In genomic region chr9:99140685-99141314, GRCh38 we compare ENCODE assay signal across 8 cellular contexts. TPM values are rescaled to one million over a fixed set of nuclear protein-coding genes. Genes with fewer than 3 reads are reported as not detected.
DNase-seq lines count a peak whose midpoint lies in the region; ATAC-seq and TF ChIP-seq lines count a peak whose summit lies in the region.

No MANE protein-coding gene starts in this region.

- peak; percentile 2 for DNase-seq in NK-92 treated with Interleukin-12 subunit alpha and Interleukin-12 subunit beta, amount 100 ng/mL, for 24 hours (lab: John Stamatoyannopoulos, UW)
- no peak for DNase-seq in NK-92 (lab: John Stamatoyannopoulos, UW; ENCODE audit: unreplicated experiment)
- peak; percentile 75 for DNase-seq in RKO (ENCODE audit: low spot score)
- peak; percentile 33 for DNase-seq in activated naive CD8-positive, alpha-beta T cell treated with anti-CD3 and anti-CD28 coated beads for 36 hours
- DNase-seq in heart right ventricle, result peak in 1 of 2 donors; percentile 41
- peak; percentile 36 for DNase-seq in prostate gland (ENCODE audit: low spot score)

- no peak overlapping the region for H3K4me3 Mint-ChIP-seq in activated naive CD8-positive, alpha-beta T cell treated with anti-CD3 and anti-CD28 coated beads for 36 hours

- TF ChIP-seq POLR2A in prostate gland (IDR thresholded peaks at IDR 0.05), result no peak

- no peak overlapping the region for H3K27ac Mint-ChIP-seq in activated naive CD8-positive, alpha-beta T cell treated with anti-CD3 and anti-CD28 coated beads for 36 hours

- peaks cover 35% of the 10 kb centered on the region for H3K4me1 Mint-ChIP-seq in activated naive CD8-positive, alpha-beta T cell treated with anti-CD3 and anti-CD28 coated beads for 36 hours

- no peak overlapping the region for H3K4me3 ChIP-seq in heart right ventricle
- no peak overlapping the region for H3K4me3 ChIP-seq in prostate gland

- H3K27me3 ChIP-seq in heart right ventricle (no peaks in the 10 kb centered on the region), prostate gland (replicated peaks; ENCODE audit: insufficient read depth) (no peaks in the 10 kb centered on the region)

- H3K27me3 Mint-ChIP-seq in activated naive CD8-positive, alpha-beta T cell treated with anti-CD3 and anti-CD28 coated beads for 36 hours, result no peaks in the 10 kb centered on the region

- no peaks in the 10 kb centered on the region for H3K9me3 ChIP-seq in heart right ventricle
- no peaks in the 10 kb centered on the region for H3K9me3 ChIP-seq in prostate gland

- 75 to 77% methylated on average over 2 of the region's 2 CpGs for WGBS in heart right ventricle, 2 donors
- 86% methylated on average over 2 of the region's 2 CpGs for WGBS in prostate gland

- peak; percentile 76 to 96 (median 86) for TF ChIP-seq CTCF in heart right ventricle (IDR thresholded peaks at IDR 0.05)
- TF ChIP-seq CTCF in prostate gland (IDR thresholded peaks at IDR 0.05), result peak; percentile 61 to 83 (median 72)

- no peaks in the 10 kb centered on the region for H3K9me3 Mint-ChIP-seq in activated naive CD8-positive, alpha-beta T cell treated with anti-CD3 and anti-CD28 coated beads for 36 hours

- H3K4me1 ChIP-seq in heart right ventricle, result peaks cover 0 to 36% (median 17%) of the 10 kb centered on the region in 9 donors
- H3K4me1 ChIP-seq in prostate gland (replicated peaks), result no peaks in the 10 kb centered on the region

- H3K36me3 ChIP-seq in heart right ventricle (peaks cover 0 to 91% (median 19%) of the 10 kb centered on the region in 9 donors), prostate gland (no peaks in the 10 kb centered on the region)

- peak overlapping the region in 1 of 10 donors; percentile 21 for H3K27ac ChIP-seq in heart right ventricle
- no peak overlapping the region for H3K27ac ChIP-seq in prostate gland

- intact Hi-C loops in heart right ventricle (cut with DNase I), result loop anchor here in 8 of 10 donors (1.0 to 10.0 kb wide), 11 partner anchors 128 to 293 kb away; no protein-coding TSS in a partner anchor
- intact Hi-C loops in prostate gland (cut with DNase I), result loop anchor here (2.0 to 5.0 kb wide), 3 partner anchors 143 to 292 kb away; no protein-coding TSS in a partner anchor

- H3K36me3 Mint-ChIP-seq in activated naive CD8-positive, alpha-beta T cell treated with anti-CD3 and anti-CD28 coated beads for 36 hours, result peaks cover 37% of the 10 kb centered on the region

- ATAC-seq in HG02852 (IDR thresholded peaks at IDR 0.05; ENCODE audit: unreplicated experiment) (peak; percentile 47), heart right ventricle (peak; percentile 69 to 89 (median 86)), HG03442 (IDR thresholded peaks at IDR 0.05; ENCODE audit: unreplicated experiment) (no peak)

RNA-seq across cellular contexts. Expression of gene TGFBR1, which starts 35.9 kb away (rescaled TPM):
- 10 to 100 TPM; 30.4 to 32.1 TPM for total RNA-seq in activated naive CD8-positive, alpha-beta T cell treated with anti-CD3 and anti-CD28 coated beads for 36 hours
- total RNA-seq in heart right ventricle (10 to 100 TPM; 10.7 to 25.4 (median 15.0) TPM), prostate gland (10 to 100 TPM; 22.2 to 25.5 TPM)
- polyA plus RNA-seq in heart right ventricle, result 1 to 10 TPM; 4.9 to 5.9 TPM
